8 cellular contexts compared by ENCODE assay signal in the genomic region with DNA sequence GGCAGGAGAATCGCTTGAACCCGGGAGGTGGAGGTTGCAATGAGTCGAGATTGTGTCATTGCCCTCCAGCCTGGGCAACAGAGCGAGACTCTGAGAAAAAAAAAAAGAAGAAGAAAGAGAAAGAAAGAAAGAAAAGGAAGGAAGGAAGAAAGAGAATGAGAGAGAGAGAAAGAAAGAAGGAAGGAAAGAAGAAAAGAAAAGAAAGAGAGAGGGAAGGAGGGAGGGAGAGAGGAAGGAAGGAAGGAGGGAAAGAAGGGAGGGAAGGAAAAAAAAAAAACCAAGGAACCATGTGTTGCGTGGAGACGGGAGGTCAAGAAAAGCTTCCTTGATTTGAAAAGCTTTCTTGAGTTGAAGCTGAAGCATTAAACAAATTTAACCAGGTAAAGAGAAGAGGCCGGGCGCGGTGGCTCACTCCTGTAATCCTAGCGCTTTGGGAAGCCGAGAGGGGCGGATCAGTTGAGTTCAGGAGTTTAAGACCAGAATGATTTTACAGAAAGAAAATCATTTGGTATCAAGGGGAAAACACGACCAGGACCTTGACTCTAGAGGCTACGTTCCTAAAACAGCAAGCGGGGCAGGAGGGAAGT.
DNase-seq lines count a peak whose midpoint lies in the region; ATAC-seq lines count a peak whose summit lies in the region.

No MANE protein-coding gene starts in this region.

- no peaks in the 10 kb centered on the region for H3K27me3 Mint-ChIP-seq in central memory CD8-positive, alpha-beta T cell

- H3K27ac ChIP-seq in BLaER1: no peak overlapping the region

- H3K27me3 ChIP-seq in BLaER1 (no peaks in the 10 kb centered on the region), mucosa of stomach (ENCODE audit: control insufficient read depth, insufficient read depth, low read length) (no peaks in the 10 kb centered on the region)

- H3K36me3 Mint-ChIP-seq in central memory CD8-positive, alpha-beta T cell (ENCODE audit: insufficient read depth): peaks cover 17% of the 10 kb centered on the region

- no peak overlapping the region for H3K9ac ChIP-seq in BLaER1
- H3K9ac ChIP-seq in mucosa of stomach (ENCODE audit: low read length): peak overlapping the region; percentile 58

- DNase-seq in central memory CD8-positive, alpha-beta T cell (ENCODE audit: low spot score in 2 of 2): no peak
- DNase-seq in SIG-M5 treated with dmso at 0.1 percent for 504 hours (lab: John Stamatoyannopoulos, UW; ENCODE audit: unreplicated experiment): no peak
- DNase-seq in HUDEP-2 (lab: John Stamatoyannopoulos, UW; ENCODE audit: unreplicated experiment in 76 of 76): no peak
- no peak for DNase-seq in posterior vena cava (ENCODE audit: low spot score)

- peak; percentile 8 for ATAC-seq in HG02852 (IDR thresholded peaks at IDR 0.05; ENCODE audit: unreplicated experiment)
- no peak for ATAC-seq in central memory CD8-positive, alpha-beta T cell (replicated peaks; ENCODE audit: extremely low read depth, poor library complexity, severe bottlenecking)
- ATAC-seq in GM19328 (IDR thresholded peaks at IDR 0.05; ENCODE audit: unreplicated experiment): no peak

- no peaks in the 10 kb centered on the region for H4K20me1 ChIP-seq in BLaER1

- H3K9me3 ChIP-seq in BLaER1: no peaks in the 10 kb centered on the region
- H3K9me3 ChIP-seq in mucosa of stomach (ENCODE audit: control insufficient read depth, low read length): no peaks in the 10 kb centered on the region

- H3K4me1 Mint-ChIP-seq in central memory CD8-positive, alpha-beta T cell: peaks cover 39% of the 10 kb centered on the region

- H3K4me1 ChIP-seq in BLaER1: peaks cover 35% of the 10 kb centered on the region
- H3K4me1 ChIP-seq in mucosa of stomach (ENCODE audit: control insufficient read depth, insufficient read depth, low read length): no peaks in the 10 kb centered on the region

- peak overlapping the region; percentile 42; the same call in 1 of the 2 replicates for H3K4me3 ChIP-seq in BLaER1
- H3K4me3 ChIP-seq in mucosa of stomach (ENCODE audit: low read length): peak overlapping the region; percentile 26

- peak overlapping the region; percentile 81 for H3K4me3 Mint-ChIP-seq in central memory CD8-positive, alpha-beta T cell

- H3K9me3 Mint-ChIP-seq in central memory CD8-positive, alpha-beta T cell: no peaks in the 10 kb centered on the region

- peak overlapping the region; percentile 69 for H3K4me2 ChIP-seq in BLaER1

- intact Hi-C loops in posterior vena cava (cut with DNase I): no loop called here

- peak overlapping the region; percentile 96 for H3K27ac Mint-ChIP-seq in central memory CD8-positive, alpha-beta T cell (ENCODE audit: low read depth)

- H3K36me3 ChIP-seq in BLaER1 (no peaks in the 10 kb centered on the region), mucosa of stomach (ENCODE audit: control insufficient read depth, insufficient read depth, low read length) (no peaks in the 10 kb centered on the region)
